In genomic region chr13:102286326-102286725, GRCh38 we compare ENCODE assay signal across 15 cellular contexts.
DNase-seq lines count a peak whose midpoint lies in the region; ATAC-seq and TF ChIP-seq lines count a peak whose summit lies in the region.
"Had no signal": no experiment of that assay in that cellular context is flagged by ENCODE, and none has a peak within 500 bp of the region (broad histone marks: within the 10 kb centered on the region; RNA-seq: fewer than 3 reads in every experiment).

No MANE protein-coding gene starts in this region.

- H3K4me3 ChIP-seq in RWPE2 (ENCODE audit: severe bottlenecking) (no peak overlapping the region), skeletal muscle cell (ENCODE audit: low read depth, low read length) (no peak overlapping the region), spleen (no peak overlapping the region), ovary (no peak overlapping the region)

- H3K27ac ChIP-seq in RWPE2 (ENCODE audit: poor library complexity, severe bottlenecking), result peak overlapping the region; percentile 89
- H3K27ac ChIP-seq in spleen, result no peak overlapping the region
- no peak overlapping the region for H3K27ac ChIP-seq in ovary

- intact Hi-C loops in spleen (cut with DNase I; ENCODE audit: low total_unique reads), result no loop called here
- intact Hi-C loops in ovary (cut with DNase I), result no loop called here

- no peaks in the 10 kb centered on the region for H3K36me3 ChIP-seq in RWPE2 (ENCODE audit: low read depth)
- no peaks in the 10 kb centered on the region for H3K36me3 ChIP-seq in spleen
- no peaks in the 10 kb centered on the region for H3K36me3 ChIP-seq in ovary

- TF ChIP-seq CTCF in RWPE2 (IDR thresholded peaks at IDR 0.05; ENCODE audit: poor library complexity, severe bottlenecking) (no peak), spleen (IDR thresholded peaks at IDR 0.05 in 8 of 11, conservative IDR thresholded peaks at IDR 0.05 in 3 of 11) (no peak), ovary (IDR thresholded peaks at IDR 0.05) (no peak), GM20000 (IDR thresholded peaks at IDR 0.05; ENCODE audit: extremely low read depth, missing control alignments) (no peak)

- H3K9me3 ChIP-seq in RWPE2 (ENCODE audit: severe bottlenecking), result no peaks in the 10 kb centered on the region
- H3K9me3 ChIP-seq in spleen, result no peaks in the 10 kb centered on the region
- H3K9me3 ChIP-seq in ovary, result no peaks in the 10 kb centered on the region

- peak; percentile 94 for ATAC-seq in RWPE2 (ENCODE audit: low read depth)
- ATAC-seq: natural killer cell, Panc1 had no signal

- peak; percentile 47 for DNase-seq in GM04504 (ENCODE audit: low read depth)
- no peak for DNase-seq in RWPE2 (ENCODE audit: low spot score)
- peak; percentile 67 for DNase-seq in fibroblast of the conjunctiva (ENCODE audit: low read depth)
- DNase-seq in skeletal muscle cell (ENCODE audit: low read depth), result peak; percentile 94
- DNase-seq in spleen, result no peak
- DNase-seq in NCI-H1436 (lab: John Stamatoyannopoulos, UW), result no peak
- no peak for DNase-seq in ovary
- no peak for DNase-seq in GM20000 (ENCODE audit: low spot score)
- DNase-seq: activated CD4-positive, alpha-beta memory T cell treated with anti-CD3 and anti-CD28 coated beads, Interleukin-2, amount 10 ng/mL, durations not matched to agents 7 days and 5 days; cerebellar nuclear complex; immature natural killer cell; MV-4-11; natural killer cell; NCI-H2171 treated with DMSO at 0.1 percent for 48 hours had no signal

- 79 to 96% (median 88%) methylated on average over 1 of the region's 1 CpG for WGBS in spleen, 5 donors
- 80 to 100% (median 88%) methylated on average over 1 of the region's 1 CpG for WGBS in ovary, 3 donors

- H3K27me3 ChIP-seq in RWPE2 (ENCODE audit: insufficient read depth, poor library complexity, severe bottlenecking) (no peaks in the 10 kb centered on the region), spleen (replicated peaks in 1 of 7) (no peaks in the 10 kb centered on the region), ovary (no peaks in the 10 kb centered on the region)

- H3K4me1 ChIP-seq in RWPE2 (ENCODE audit: insufficient read depth, poor library complexity, severe bottlenecking), result peaks cover 37% of the 10 kb centered on the region
- H3K4me1 ChIP-seq in spleen, result no peaks in the 10 kb centered on the region
- H3K4me1 ChIP-seq in ovary (ENCODE audit: insufficient read depth), result no peaks in the 10 kb centered on the region

- TF ChIP-seq POLR2A in spleen (IDR thresholded peaks at IDR 0.05) (no peak), ovary (IDR thresholded peaks at IDR 0.05) (no peak)

- TF ChIP-seq EP300 in ovary (IDR thresholded peaks at IDR 0.05), result no peak

Comparison
In these comparisons a context has a peak if more than half of its experiments do, and no peak if none do; other contexts are left out.
1. DNase-seq: peak in GM04504 (single experiment), fibroblast of the conjunctiva (single experiment) and skeletal muscle cell (single experiment); none in RWPE2 (single experiment), spleen (single experiment), NCI-H1436 (single experiment), ovary (0 of 5) and GM20000 (single experiment).